8 cellular contexts compared by ENCODE assay signal in the genomic region with DNA sequence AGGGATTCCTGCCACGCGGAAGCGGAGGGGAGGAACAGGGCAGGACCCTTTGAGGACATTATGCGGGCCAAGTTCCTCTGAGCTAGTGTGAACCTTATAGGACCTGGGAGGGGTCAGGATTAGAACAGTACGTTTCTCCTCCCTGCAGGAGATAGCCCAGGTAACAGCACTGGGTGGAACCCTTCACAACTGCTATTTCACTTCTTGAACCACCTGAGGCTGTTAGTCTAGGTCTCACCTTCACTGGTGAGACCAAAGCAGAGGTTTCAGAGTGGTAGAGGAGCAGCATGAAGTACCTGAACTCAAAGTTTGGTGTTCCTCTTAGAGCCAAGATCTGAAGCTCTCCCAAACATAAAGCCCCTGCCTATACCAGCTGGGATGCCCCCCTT. TPM values are rescaled to one million over a fixed set of nuclear protein-coding genes. Genes with fewer than 3 reads are reported as not detected.
DNase-seq lines count a peak whose midpoint lies in the region; ATAC-seq and TF ChIP-seq lines count a peak whose summit lies in the region.

No MANE protein-coding gene starts in this region.

- no peak overlapping the region for H3K14ac ChIP-seq in neuronal stem cell (ENCODE audit: low read length)

- peaks cover 4% of the 10 kb centered on the region for H3K79me1 ChIP-seq in neuronal stem cell (ENCODE audit: low read depth, low read length)

- TF ChIP-seq CTCF in endothelial cell (IDR thresholded peaks at IDR 0.05; ENCODE audit: unreplicated experiment) = no peak
- no peak for TF ChIP-seq CTCF in PC-3 (conservative IDR thresholded peaks at IDR 0.05; ENCODE audit: low read depth, low read length)

- H3K27ac ChIP-seq in CD4-positive, CD25-positive, alpha-beta regulatory T cell (ENCODE audit: insufficient read depth, low read length, poor library complexity, severe bottlenecking) = peak overlapping the region; percentile 87
- H3K27ac ChIP-seq in neuronal stem cell (replicated peaks; ENCODE audit: low read length) (no peak overlapping the region), PC-3 (ENCODE audit: low read length) (no peak overlapping the region)

- peaks cover 21 to 49% (median 32%) of the 10 kb centered on the region in 4 donors for H3K4me1 Mint-ChIP-seq in CD4-positive, CD25-positive, alpha-beta regulatory T cell
- peaks cover 37% of the 10 kb centered on the region for H3K4me1 Mint-ChIP-seq in endothelial cell (ENCODE audit: unreplicated experiment)

- no peak overlapping the region for H3K23ac ChIP-seq in neuronal stem cell (ENCODE audit: low read depth, low read length, poor library complexity)

- H3K9me3 ChIP-seq in CD4-positive, CD25-positive, alpha-beta regulatory T cell (ENCODE audit: control insufficient read depth in 2 of 2, low read length in 2 of 2) = no peaks in the 10 kb centered on the region
- H3K9me3 ChIP-seq in neuronal stem cell (replicated peaks in 1 of 2; ENCODE audit: control insufficient read depth in 2 of 2, insufficient read depth in 1 of 2, low read depth in 1 of 2, low read length in 2 of 2) = no peaks in the 10 kb centered on the region
- no peaks in the 10 kb centered on the region for H3K9me3 ChIP-seq in PC-3 (ENCODE audit: low read length)

- no peak overlapping the region for H2BK12ac ChIP-seq in neuronal stem cell (ENCODE audit: low read length)

- H4K20me1 ChIP-seq in PC-3 (ENCODE audit: low read length) = no peaks in the 10 kb centered on the region

- H2AFZ ChIP-seq in neuronal stem cell (ENCODE audit: low read length) (no peak overlapping the region), PC-3 (ENCODE audit: low read length) (no peak overlapping the region)

- no peak overlapping the region for H4K91ac ChIP-seq in neuronal stem cell (ENCODE audit: low read depth, low read length, poor library complexity)

- H3K27me3 ChIP-seq in CD4-positive, CD25-positive, alpha-beta regulatory T cell (ENCODE audit: control insufficient read depth, insufficient read depth, low read length) = no peaks in the 10 kb centered on the region
- H3K27me3 ChIP-seq in neuronal stem cell (ENCODE audit: control insufficient read depth in 3 of 3, insufficient read depth in 3 of 3, low read depth in 1 of 3, low read length in 3 of 3) (no peaks in the 10 kb centered on the region), PC-3 (ENCODE audit: low read length) (no peaks in the 10 kb centered on the region)

- no peak overlapping the region for H3K4ac ChIP-seq in neuronal stem cell (ENCODE audit: low read length)

- H3K4me3 Mint-ChIP-seq in CD4-positive, CD25-positive, alpha-beta regulatory T cell = peak overlapping the region; percentile 81 to 93 (median 88)
- H3K4me3 Mint-ChIP-seq in endothelial cell (ENCODE audit: unreplicated experiment) = peak overlapping the region; percentile 74

- POLR2A ChIA-PET in PC-3 (lab: Charles Lee; ENCODE audit: unreplicated experiment) = interaction anchor here (1.0 kb wide), 1 partner anchor 91 kb away, joined by 5 read pairs; no protein-coding TSS in a partner anchor

- no peak overlapping the region for H2BK15ac ChIP-seq in neuronal stem cell (ENCODE audit: low read length)

- H3K4me2 ChIP-seq in neuronal stem cell (ENCODE audit: insufficient read depth, low read length, poor library complexity, severe bottlenecking) (peak overlapping the region; percentile 56), PC-3 (ENCODE audit: low read length) (no peak overlapping the region)

- peaks cover 34% of the 10 kb centered on the region for H3K36me3 Mint-ChIP-seq in CD4-positive, CD25-positive, alpha-beta regulatory T cell
- H3K36me3 Mint-ChIP-seq in endothelial cell (ENCODE audit: low read depth, unreplicated experiment) = peaks cover 43% of the 10 kb centered on the region

- H3K18ac ChIP-seq in neuronal stem cell (ENCODE audit: low read length) = peak overlapping the region; percentile 6

- peak overlapping the region; percentile 7 for H3K9ac ChIP-seq in neuronal stem cell (ENCODE audit: low read depth, low read length, poor library complexity)
- no peak overlapping the region for H3K9ac ChIP-seq in PC-3 (ENCODE audit: low read length)

- H3K9me3 Mint-ChIP-seq in CD4-positive, CD25-positive, alpha-beta regulatory T cell = no peaks in the 10 kb centered on the region
- no peaks in the 10 kb centered on the region for H3K9me3 Mint-ChIP-seq in endothelial cell (ENCODE audit: unreplicated experiment)

- H2AK5ac ChIP-seq in neuronal stem cell (ENCODE audit: low read depth, low read length) = no peak overlapping the region

- TF ChIP-seq POLR2A in erythroblast (IDR thresholded peaks at IDR 0.05; ENCODE audit: low read length) = no peak

- no peak overlapping the region for H4K8ac ChIP-seq in neuronal stem cell (ENCODE audit: low read depth, low read length)

- CTCF ChIA-PET in PC-3 (lab: Charles Lee) = no interaction called here

- no CpG with 5 or more reads among the region's 5 CpGs for WGBS in neuronal stem cell (ENCODE audit: extremely low coverage in 2 of 2, insufficient read length in 2 of 2, insufficient replicate concordance in 1 of 2), 2 donors

- H3K79me2 ChIP-seq in PC-3 (ENCODE audit: low read length) = peaks cover 8% of the 10 kb centered on the region

- H3K9me2 ChIP-seq in PC-3 (replicated peaks; ENCODE audit: low read length) = no peaks in the 10 kb centered on the region

- no peaks in the 10 kb centered on the region for H3K27me3 Mint-ChIP-seq in CD4-positive, CD25-positive, alpha-beta regulatory T cell
- H3K27me3 Mint-ChIP-seq in endothelial cell (ENCODE audit: unreplicated experiment) = peaks cover 6% of the 10 kb centered on the region

- H3K4me1 ChIP-seq in CD4-positive, CD25-positive, alpha-beta regulatory T cell (ENCODE audit: control insufficient read depth, insufficient read depth, low read length, poor library complexity, severe bottlenecking) = peaks cover 30% of the 10 kb centered on the region
- peaks cover 3 to 10% of the 10 kb centered on the region in 2 donors for H3K4me1 ChIP-seq in neuronal stem cell (ENCODE audit: control insufficient read depth in 2 of 2, insufficient read depth in 1 of 2, low read depth in 1 of 2, low read length in 2 of 2)
- H3K4me1 ChIP-seq in PC-3 (ENCODE audit: insufficient read depth, low read length) = peaks cover 15% of the 10 kb centered on the region

- H2BK5ac ChIP-seq in neuronal stem cell (ENCODE audit: low read length) = no peak overlapping the region

- DNase-seq in CD4-positive, CD25-positive, alpha-beta regulatory T cell = no peak
- no peak for DNase-seq in Jurkat, Clone E6-1 (ENCODE audit: low read depth, low spot score)
- no peak for DNase-seq in endothelial cell (ENCODE audit: low spot score)
- no peak for DNase-seq in neuronal stem cell (ENCODE audit: low spot score)
- DNase-seq in erythroblast (lab: John Stamatoyannopoulos, UW) = no peak
- DNase-seq in MV-4-11 (lab: John Stamatoyannopoulos, UW) = no peak
- no peak for DNase-seq in PC-3

- peaks cover 37% of the 10 kb centered on the region for H3K36me3 ChIP-seq in CD4-positive, CD25-positive, alpha-beta regulatory T cell (ENCODE audit: control insufficient read depth, insufficient read depth, low read length)
- peaks cover 27 to 95% of the 10 kb centered on the region in 2 donors for H3K36me3 ChIP-seq in neuronal stem cell (replicated peaks in 1 of 2; ENCODE audit: control insufficient read depth in 2 of 2, insufficient read depth in 2 of 2, low read length in 2 of 2)
- peaks cover 22% of the 10 kb centered on the region; the same call in 1 of the 2 replicates for H3K36me3 ChIP-seq in PC-3 (ENCODE audit: low read depth, low read length)

- no TSS peak for BruUV-seq in PC-3 (replicated peaks; lab: Mats Ljungman, UMichigan)

- no peak overlapping the region for H2BK120ac ChIP-seq in neuronal stem cell (ENCODE audit: low read depth, low read length)

- no peaks in the 10 kb centered on the region for H3F3A ChIP-seq in PC-3 (ENCODE audit: low read length, unreplicated experiment)

- ATAC-seq in CD4-positive, CD25-positive, alpha-beta regulatory T cell (ENCODE audit: low read depth in 2 of 2) = no peak
- no peak for ATAC-seq in PC-3
- ATAC-seq in HG02973 (IDR thresholded peaks at IDR 0.05; ENCODE audit: unreplicated experiment) = no peak

- peak overlapping the region; percentile 83 for H3K4me3 ChIP-seq in CD4-positive, CD25-positive, alpha-beta regulatory T cell (ENCODE audit: low read depth, low read length)
- H3K4me3 ChIP-seq in Jurkat, Clone E6-1 (ENCODE audit: low read length) = peak overlapping the region; percentile 63
- H3K4me3 ChIP-seq in neuronal stem cell (ENCODE audit: low read length in 2 of 2) (peak overlapping the region in 1 of 2 donors; percentile 71), PC-3 (ENCODE audit: low read length) (no peak overlapping the region)

- H3K27ac Mint-ChIP-seq in CD4-positive, CD25-positive, alpha-beta regulatory T cell = peak overlapping the region; percentile 97 to 99 (median 97)
- peak overlapping the region; percentile 67 for H3K27ac Mint-ChIP-seq in endothelial cell (ENCODE audit: unreplicated experiment)

- intact Hi-C loops in PC-3 (cut with micrococcal nuclease) = loop anchor here (10.0 kb wide), 1 partner anchor 167 kb away; no protein-coding TSS in a partner anchor

RNA-seq across cellular contexts. Expression of a gene that starts 0.8 kb away (rescaled TPM):
- 11.8 TPM for total RNA-seq in CD4-positive, CD25-positive, alpha-beta regulatory T cell
- polyA plus RNA-seq in CD4-positive, CD25-positive, alpha-beta regulatory T cell = 10 to 100 TPM; 28.4 to 44.7 (median 40.5) TPM
- 45.9 TPM for polyA plus RNA-seq in Jurkat, Clone E6-1 (2012; ENCODE audit: insufficient read depth, insufficient read length)
- total RNA-seq in endothelial cell (ENCODE audit: unreplicated experiment) (16.4 TPM), PC-3 (2014; rRNA removed) (not detected in 2 replicates)
- polyA plus RNA-seq in neuronal stem cell (2013, experiment 1 of 2) = 6.6 TPM
- 6.6 TPM for polyA plus RNA-seq in neuronal stem cell (2013, experiment 2 of 2)

RNA-seq across cellular contexts. Expression of a gene that starts 9.0 kb away (rescaled TPM):
- 38.9 TPM for total RNA-seq in CD4-positive, CD25-positive, alpha-beta regulatory T cell
- 10 to 100 TPM; 36.6 to 44.3 (median 38.4) TPM for polyA plus RNA-seq in CD4-positive, CD25-positive, alpha-beta regulatory T cell
- polyA plus RNA-seq in Jurkat, Clone E6-1 (2012; ENCODE audit: insufficient read depth, insufficient read length) = 59.7 TPM
- total RNA-seq in endothelial cell (ENCODE audit: unreplicated experiment) (17.1 TPM), PC-3 (2014; rRNA removed) (48.6 and 55.8 TPM in 2 replicates)
- 29.3 TPM for polyA plus RNA-seq in neuronal stem cell (2013, experiment 1 of 2)
- 29.1 TPM for polyA plus RNA-seq in neuronal stem cell (2013, experiment 2 of 2)

RNA-seq across cellular contexts. Expression of a gene that starts 16.1 kb away (rescaled TPM):
- total RNA-seq in CD4-positive, CD25-positive, alpha-beta regulatory T cell = 50.8 TPM
- 1 to 10 TPM; 3.4 to 5.2 (median 4.0) TPM for polyA plus RNA-seq in CD4-positive, CD25-positive, alpha-beta regulatory T cell
- 41.2 TPM for polyA plus RNA-seq in Jurkat, Clone E6-1 (2012; ENCODE audit: insufficient read depth, insufficient read length)
- total RNA-seq in endothelial cell (ENCODE audit: unreplicated experiment) = 24.6 TPM
- 10.0 TPM for polyA plus RNA-seq in neuronal stem cell (2013, experiment 1 of 2)
- 8.5 TPM for polyA plus RNA-seq in neuronal stem cell (2013, experiment 2 of 2)
- total RNA-seq in PC-3 (2014; rRNA removed) = 11.4 and 13.6 TPM in 2 replicates

RNA-seq across cellular contexts. Expression of a gene that starts 16.3 kb away (rescaled TPM):
- 35.0 TPM for total RNA-seq in CD4-positive, CD25-positive, alpha-beta regulatory T cell
- polyA plus RNA-seq in CD4-positive, CD25-positive, alpha-beta regulatory T cell = 10 to 100 TPM; 69.3 to 89.5 (median 78.0) TPM
- 97.0 TPM for polyA plus RNA-seq in Jurkat, Clone E6-1 (2012; ENCODE audit: insufficient read depth, insufficient read length)
- total RNA-seq in endothelial cell (ENCODE audit: unreplicated experiment) = 91.2 TPM
- 63.6 TPM for polyA plus RNA-seq in neuronal stem cell (2013, experiment 1 of 2)
- 61.2 TPM for polyA plus RNA-seq in neuronal stem cell (2013, experiment 2 of 2)
- 25.0 and 29.1 TPM in 2 replicates for total RNA-seq in PC-3 (2014; rRNA removed)

Comparison
In these comparisons a context has a peak if more than half of its experiments do, and no peak if none do; other contexts are left out.
1. RNA of a gene that starts 0.8 kb away (total RNA-seq): 16.4 TPM in endothelial cell (single experiment) and 11.8 TPM in CD4-positive, CD25-positive, alpha-beta regulatory T cell (single experiment); not detected in PC-3; every median in the first group is over 10 times any median in the second.